ENCODE assay signal across 2 cellular contexts in genomic region chrX:132532955-132533354, GRCh38.
TF ChIP-seq lines count a peak whose summit lies in the region.

No MANE protein-coding gene starts in this region.

TF ChIP-seq in SK-N-SH treated with all-trans-retinoic acid at 6 μM for 48 hours, 23 proteins besides CTCF, POLR2A, EP300 and RAD21 (continued from another document):
- peak; percentile 19; the same call in 1 of the 2 replicates for TF ChIP-seq ISL1 (CRISPR knock-in tag; IDR thresholded peaks at IDR 0.05)
- TF ChIP-seq TCF4 (CRISPR knock-in tag; IDR thresholded peaks at IDR 0.05; ENCODE audit: borderline replicate concordance): no peak

TF ChIP-seq in SK-N-SH, 30 proteins besides CTCF, POLR2A, EP300 and RAD21:
- TF ChIP-seq, protein P1, sequence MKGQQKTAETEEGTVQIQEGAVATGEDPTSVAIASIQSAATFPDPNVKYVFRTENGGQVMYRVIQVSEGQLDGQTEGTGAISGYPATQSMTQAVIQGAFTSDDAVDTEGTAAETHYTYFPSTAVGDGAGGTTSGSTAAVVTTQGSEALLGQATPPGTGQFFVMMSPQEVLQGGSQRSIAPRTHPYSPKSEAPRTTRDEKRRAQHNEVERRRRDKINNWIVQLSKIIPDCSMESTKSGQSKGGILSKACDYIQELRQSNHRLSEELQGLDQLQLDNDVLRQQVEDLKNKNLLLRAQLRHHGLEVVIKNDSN (IDR thresholded peaks at IDR 0.05; ENCODE audit: borderline replicate concordance, low read depth): no peak
- TF ChIP-seq TEAD4 (IDR thresholded peaks at IDR 0.05; ENCODE audit: borderline replicate concordance, insufficient read depth) (no peak), GABPA (IDR thresholded peaks at IDR 0.05; ENCODE audit: low read depth) (no peak), PBX3 (IDR thresholded peaks at IDR 0.05) (no peak), RCOR1 (IDR thresholded peaks at IDR 0.05; ENCODE audit: low read length) (no peak), GATA2 (CRISPR knock-in tag; IDR thresholded peaks at IDR 0.05) (no peak), CHD2 (IDR thresholded peaks at IDR 0.05; ENCODE audit: low read length, partially characterized antibody) (no peak), SMC3 (IDR thresholded peaks at IDR 0.05; ENCODE audit: low read depth, low read length) (no peak), TAF1 (IDR thresholded peaks at IDR 0.05; ENCODE audit: borderline replicate concordance, low read depth, low read length) (no peak), ZBTB33 (IDR thresholded peaks at IDR 0.05; ENCODE audit: borderline replicate concordance, low read depth) (no peak)
- TF ChIP-seq, protein P2, sequence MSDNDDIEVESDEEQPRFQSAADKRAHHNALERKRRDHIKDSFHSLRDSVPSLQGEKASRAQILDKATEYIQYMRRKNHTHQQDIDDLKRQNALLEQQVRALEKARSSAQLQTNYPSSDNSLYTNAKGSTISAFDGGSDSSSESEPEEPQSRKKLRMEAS (IDR thresholded peaks at IDR 0.05; ENCODE audit: low read depth): no peak
TF ChIP-seq in SK-N-SH: peak in this region for 0.
